ENCODE assay signal across 17 cellular contexts in genomic region chr6:106105493-106105892, GRCh38. TPM values are rescaled to one million over a fixed set of nuclear protein-coding genes. Genes with fewer than 3 reads are reported as not detected.
DNase-seq lines count a peak whose midpoint lies in the region; ATAC-seq, FAIRE-seq and TF ChIP-seq lines count a peak whose summit lies in the region.
"Had no signal": no experiment of that assay in that cellular context is flagged by ENCODE, and none has a peak within 500 bp of the region (broad histone marks: within the 10 kb centered on the region; RNA-seq: fewer than 3 reads in every experiment).

No MANE protein-coding gene starts in this region.

- no peak overlapping the region for H2BK5ac ChIP-seq in H1 (ENCODE audit: low read depth, low read length)

- peaks cover 93% of the 10 kb centered on the region for H3K36me3 Mint-ChIP-seq in activated T-cell treated with anti-CD3 and anti-CD28 coated beads, Interleukin-2, amount 50 U/mL, for 24 hours (ENCODE audit: low read depth)
- H3K36me3 Mint-ChIP-seq in progenitor cell of endocrine pancreas (ENCODE audit: insufficient read depth): peaks cover 5% of the 10 kb centered on the region

- H4K20me1 ChIP-seq in OCI-LY3 (ENCODE audit: insufficient read depth, low read length) (peaks cover 76% of the 10 kb centered on the region), H1 (replicated peaks in 1 of 2; ENCODE audit: control insufficient read depth in 1 of 2, insufficient read depth in 2 of 2, low read length in 2 of 2) (no peaks in the 10 kb centered on the region)

- H3K23me2 ChIP-seq in H1 (ENCODE audit: low read depth, low read length): no peaks in the 10 kb centered on the region

- WGBS in H1 (ENCODE audit: extremely low coverage in 1 of 2, insufficient coverage in 1 of 2, insufficient read length in 1 of 2, insufficient replicate concordance in 2 of 2, low coverage in 1 of 2, low lambda C conversion rate in 2 of 2, missing lambda C conversion rate in 1 of 2), 2 experiments: 94% methylated on average over 22 of the region's 22 CpGs; no CpG with 5 or more reads in 1 of the 2 experiments

- peaks cover 77% of the 10 kb centered on the region for H3K36me3 ChIP-seq in OCI-LY3 (replicated peaks; ENCODE audit: low read depth, low read length)
- no peaks in the 10 kb centered on the region for H3K36me3 ChIP-seq in H1 (ENCODE audit: control insufficient read depth in 2 of 4, insufficient read depth in 4 of 4, low read length in 3 of 4)

- POLR2A ChIA-PET in H1 (lab: Charles Lee; ENCODE audit: partially characterized antibody): no interaction called here

- H3K27me3 Mint-ChIP-seq in activated T-cell treated with anti-CD3 and anti-CD28 coated beads, Interleukin-2, amount 50 U/mL, for 24 hours: peaks cover 11% of the 10 kb centered on the region
- peaks cover 11% of the 10 kb centered on the region for H3K27me3 Mint-ChIP-seq in progenitor cell of endocrine pancreas

- H3K79me2 ChIP-seq in OCI-LY3 (ENCODE audit: low read length) (peaks cover 75% of the 10 kb centered on the region), H1 (ENCODE audit: control insufficient read depth in 1 of 2, insufficient read depth in 2 of 2, low read length in 2 of 2) (no peaks in the 10 kb centered on the region)

- H3K27ac Mint-ChIP-seq in activated T-cell treated with anti-CD3 and anti-CD28 coated beads, Interleukin-2, amount 50 U/mL, for 24 hours: no peak overlapping the region
- peak overlapping the region; percentile 12 for H3K27ac Mint-ChIP-seq in progenitor cell of endocrine pancreas

- DNase-seq in activated T-cell treated with anti-CD3 and anti-CD28 coated beads, Interleukin-2, amount 50 U/mL, for 24 hours: no peak
- no peak for DNase-seq in activated T-cell treated with anti-CD3 and anti-CD28 coated beads for 4 hours
- no peak for DNase-seq in H1 (ENCODE audit: low read depth in 1 of 2, low spot score in 2 of 2)
- DNase-seq in progenitor cell of endocrine pancreas (ENCODE audit: low spot score, unreplicated experiment): no peak
- no peak for DNase-seq in NCI-H526 treated with DMSO at 0.1 percent for 48 hours (lab: John Stamatoyannopoulos, UW)
- no peak for DNase-seq in head of caudate nucleus
- DNase-seq: Calu3; HCEC 1CT; NCI-H1436; NCI-H226; NCI-H526; NK-92 treated with Interleukin-12 subunit alpha and Interleukin-12 subunit beta, amount 100 ng/mL, for 24 hours had no signal

- no peaks in the 10 kb centered on the region for H3K79me1 ChIP-seq in H1 (ENCODE audit: low read depth, low read length)

- no peak overlapping the region for H3K14ac ChIP-seq in H1 (ENCODE audit: insufficient read length)

- no peak overlapping the region for H2AK5ac ChIP-seq in H1 (ENCODE audit: low read depth, low read length)

- no peak for TF ChIP-seq RAD21 in H1 (IDR thresholded peaks at IDR 0.05 in 1 of 2, conservative IDR thresholded peaks at IDR 0.05 in 1 of 2; ENCODE audit: low read depth in 2 of 2, low read length in 2 of 2)

- no peak for FAIRE-seq in H1 (lab: Jason Lieb, UNC)
- FAIRE-seq: A549, HTR-8/SVneo had no signal

- no peak overlapping the region for H3K18ac ChIP-seq in H1 (ENCODE audit: extremely low read depth, low read length)

- intact Hi-C loops in head of caudate nucleus (cut with DNase I): no loop called here

- no peak for ATAC-seq in HG02763 (IDR thresholded peaks at IDR 0.05; ENCODE audit: unreplicated experiment)
- ATAC-seq: A549 had no signal

- H3K9me3 ChIP-seq in OCI-LY3 (ENCODE audit: insufficient read depth, low read length) (no peaks in the 10 kb centered on the region), H1 (ENCODE audit: insufficient read depth in 2 of 2, low read depth in 1 of 2, low read length in 1 of 2) (no peaks in the 10 kb centered on the region)
- H3K9me3 ChIP-seq: A549 had no signal

- no peak overlapping the region for H2BK12ac ChIP-seq in H1 (ENCODE audit: low read depth, low read length)

- no peak overlapping the region for H2BK120ac ChIP-seq in H1 (replicated peaks; ENCODE audit: low read depth, low read length)

- H2AFZ ChIP-seq in OCI-LY3 (ENCODE audit: low read depth, low read length) (no peak overlapping the region), H1 (ENCODE audit: low read length) (no peak overlapping the region)

- TF ChIP-seq CTCF in OCI-LY3 (IDR thresholded peaks at IDR 0.05; ENCODE audit: low read depth, low read length) (no peak), H1 (IDR thresholded peaks at IDR 0.05; ENCODE audit: control extremely low read depth in 1 of 3, insufficient read depth in 1 of 3, low read depth in 1 of 3, low read length in 3 of 3) (no peak), progenitor cell of endocrine pancreas (IDR thresholded peaks at IDR 0.05; ENCODE audit: unreplicated experiment) (no peak)

- H2BK15ac ChIP-seq in H1 (ENCODE audit: low read length): no peak overlapping the region

- H4K91ac ChIP-seq in H1 (replicated peaks; ENCODE audit: insufficient read length, low read length): no peak overlapping the region

- H3K23ac ChIP-seq in H1 (ENCODE audit: insufficient read length): no peak overlapping the region

- no peak for TF ChIP-seq EP300 in H1 (IDR thresholded peaks at IDR 0.05; ENCODE audit: borderline replicate concordance in 1 of 2, low read depth in 2 of 2, low read length in 2 of 2)

- peaks cover 2% of the 10 kb centered on the region for H3K9me3 Mint-ChIP-seq in activated T-cell treated with anti-CD3 and anti-CD28 coated beads, Interleukin-2, amount 50 U/mL, for 24 hours
- no peaks in the 10 kb centered on the region for H3K9me3 Mint-ChIP-seq in progenitor cell of endocrine pancreas (ENCODE audit: low read depth)

- H3K27ac ChIP-seq in OCI-LY3 (ENCODE audit: low read length) (peak overlapping the region; percentile 18; the same call in 1 of the 2 replicates), H1 (ENCODE audit: low read depth, low read length) (no peak overlapping the region)
- H3K27ac ChIP-seq: A549, C4-2B had no signal

- CTCF ChIA-PET in H1 (lab: Charles Lee; ENCODE audit: partially characterized antibody): interaction anchor here (0.9 to 1.6 kb wide), 5 partner anchors 15 to 118 kb away, joined by 3 to 6 read pairs (median 3); no protein-coding TSS in a partner anchor

- H3K4me1 Mint-ChIP-seq in activated T-cell treated with anti-CD3 and anti-CD28 coated beads, Interleukin-2, amount 50 U/mL, for 24 hours (ENCODE audit: low read depth): peaks cover 79% of the 10 kb centered on the region
- H3K4me1 Mint-ChIP-seq in progenitor cell of endocrine pancreas (ENCODE audit: low read depth): peaks cover 12% of the 10 kb centered on the region

- H2BK20ac ChIP-seq in H1 (ENCODE audit: low read length): no peak overlapping the region

- TF ChIP-seq POLR2A in H1 (IDR thresholded peaks at IDR 0.05; ENCODE audit: control extremely low read depth in 1 of 2, low read depth in 2 of 2, low read length in 2 of 2): no peak

- H4K5ac ChIP-seq in H1 (ENCODE audit: insufficient read length, low read depth, low read length): no peak overlapping the region

- H3K27me3 ChIP-seq in OCI-LY3 (ENCODE audit: low read depth, low read length) (no peaks in the 10 kb centered on the region), H1 (replicated peaks in 1 of 4; ENCODE audit: control insufficient read depth in 3 of 4, extremely low read depth in 1 of 4, insufficient read depth in 3 of 4, low read length in 3 of 4) (no peaks in the 10 kb centered on the region; a peak in 1 of 7 replicates)

- peak overlapping the region; percentile 34 for H3K4me3 Mint-ChIP-seq in activated T-cell treated with anti-CD3 and anti-CD28 coated beads, Interleukin-2, amount 50 U/mL, for 24 hours
- no peak overlapping the region for H3K4me3 Mint-ChIP-seq in progenitor cell of endocrine pancreas (ENCODE audit: low read depth)

- no peak overlapping the region for H4K8ac ChIP-seq in H1 (ENCODE audit: extremely low read depth, insufficient read depth, low read length)

- H3K9ac ChIP-seq in OCI-LY3 (ENCODE audit: low read length) (peak overlapping the region; percentile 48), H1 (replicated peaks in 1 of 4; ENCODE audit: extremely low read depth in 1 of 4, low read depth in 3 of 4, low read length in 3 of 4) (no peak overlapping the region)

- H3K4ac ChIP-seq in H1 (replicated peaks; ENCODE audit: insufficient read length, low read depth, low read length): no peak overlapping the region

- H3K4me3 ChIP-seq in OCI-LY3 (ENCODE audit: low read length): peak overlapping the region; percentile 64
- H3K4me3 ChIP-seq in H1 (ENCODE audit: extremely low read depth in 1 of 4, insufficient read depth in 2 of 4, low read depth in 3 of 4, low read length in 4 of 4): no peak overlapping the region
- H3K4me3 ChIP-seq: A549 had no signal

- H3K4me2 ChIP-seq in OCI-LY3 (ENCODE audit: low read length) (peak overlapping the region; percentile 73), H1 (ENCODE audit: insufficient read depth in 1 of 2, low read depth in 2 of 2, low read length in 2 of 2) (no peak overlapping the region)
- H3K4me2 ChIP-seq: A549 had no signal

- peaks cover 71% of the 10 kb centered on the region for H3K4me1 ChIP-seq in OCI-LY3 (ENCODE audit: low read length)
- no peaks in the 10 kb centered on the region for H3K4me1 ChIP-seq in H1 (replicated peaks in 1 of 4; ENCODE audit: control insufficient read depth in 3 of 4, insufficient read depth in 4 of 4, low read length in 3 of 4)

- no peak overlapping the region for H3K56ac ChIP-seq in H1 (replicated peaks; ENCODE audit: insufficient read length, low read depth, low read length)

TF ChIP-seq in H1, 55 proteins besides CTCF, POLR2A, EP300 and RAD21:
- TF ChIP-seq POU5F1 (IDR thresholded peaks at IDR 0.05; ENCODE audit: low read depth, low read length) (no peak), E2F6 (IDR thresholded peaks at IDR 0.05) (peak; percentile 60)

RNA-seq across cellular contexts. Expression of gene PRDM1, which starts 19.4 kb away (rescaled TPM):
- total RNA-seq in H1 (2021; fragmentation: NEBNext Ultra II Directional; extraction: Animal tissue kit (Norgen Biotek cat#: 25700)): 0.74 and 1.1 TPM in 2 replicates
- 0.17 and 0.21 TPM in 2 replicates for polyA plus RNA-seq in H1 (2011; rRNA removed)
- 0.10 TPM for polyA plus RNA-seq in H1 (2011; cell fraction: cytosol; rRNA removed)
- polyA plus RNA-seq in H1 (2011; cell fraction: nucleus; rRNA removed): 0.31 TPM
- polyA plus RNA-seq in H1 (2012, experiment 1 of 2): 0.29 to 0.72 TPM (median 0.37 TPM) in 4 replicates
- polyA plus RNA-seq in H1 (2012, experiment 2 of 2): 0.35 TPM
- 0.45 TPM for polyA plus RNA-seq in H1 (2013, experiment 1 of 2)
- polyA plus RNA-seq in H1 (2013, experiment 2 of 2): 0.39 TPM
- polyA minus RNA-seq in H1 (2011; rRNA and poly(A)+ RNA removed): 0.35 and 2.6 TPM in 2 replicates
- polyA minus RNA-seq in H1 (2011; cell fraction: cytosol; rRNA and poly(A)+ RNA removed): not detected
- polyA minus RNA-seq in H1 (2011; cell fraction: nucleus; rRNA and poly(A)+ RNA removed): 0.40 TPM
- 4.3 and 8.9 TPM in 2 replicates for total RNA-seq in progenitor cell of endocrine pancreas
